Comparison of ENCODE assay signal across 23 cellular contexts in genomic region chr17:68327823-68328557, GRCh38. TPM values are rescaled to one million over a fixed set of nuclear protein-coding genes. Genes with fewer than 3 reads are reported as not detected.
DNase-seq lines count a peak whose midpoint lies in the region; TF ChIP-seq lines count a peak whose summit lies in the region.
"Had no signal": no experiment of that assay in that cellular context is flagged by ENCODE, and none has a peak within 500 bp of the region (broad histone marks: within the 10 kb centered on the region; RNA-seq: fewer than 3 reads in every experiment).

No MANE protein-coding gene starts in this region.

- intact Hi-C loops in Caco-2 (cut with micrococcal nuclease; ENCODE audit: unreplicated experiment) = loop anchor here (2.0 to 5.0 kb wide), 3 partner anchors 37 to 71 kb away; partner anchors contain the start of genes ARSG and SLC16A6

- H3K4me3 Mint-ChIP-seq in Caco-2 (ENCODE audit: unreplicated experiment) = peak overlapping the region; percentile 44
- H3K4me3 Mint-ChIP-seq: natural killer cell treated with Interleukin-12 subunit alpha and Interleukin-12 subunit beta and Interleukin-15 and Interleukin-18, amount 100 ng/mL, for 72 hours had no signal

- POLR2A ChIA-PET in Caco-2 (lab: Charles Lee) (no interaction called here), HEK293T (lab: Yijun Ruan, JAX) (no interaction called here)

- H3K36me3 Mint-ChIP-seq in Caco-2 (ENCODE audit: insufficient read depth, unreplicated experiment) = peaks cover 38% of the 10 kb centered on the region

- in situ Hi-C loops in SK-MEL-5 (cut with HindIII; ENCODE audit: low pct_unique_long_range_greater_than_20kb, low sequenced_read_pairs) = no loop called here

- TF ChIP-seq CTCF in Caco-2 (IDR thresholded peaks at IDR 0.05; ENCODE audit: insufficient read depth in 1 of 2, low read depth in 1 of 2, low read length in 1 of 2, severe bottlenecking in 1 of 2, unreplicated experiment in 1 of 2) (no peak), GM12873 (IDR thresholded peaks at IDR 0.05; ENCODE audit: insufficient read depth, low read depth, low read length, missing control alignments) (peak; percentile 39), fibroblast of the aortic adventitia (IDR thresholded peaks at IDR 0.05; ENCODE audit: insufficient read depth, low read length) (peak; percentile 2)

- H3K4me3 ChIP-seq in Caco-2 (ENCODE audit: low read depth, low read length) (no peak overlapping the region), fibroblast of the aortic adventitia (ENCODE audit: low read depth, low read length) (no peak overlapping the region)
- H3K4me3 ChIP-seq: cardiac muscle cell, GM23248, sigmoid colon, suprapubic skin, uterus had no signal

- peaks cover 39% of the 10 kb centered on the region for H3K9me3 ChIP-seq in Caco-2

- H3K27me3 ChIP-seq in Caco-2 (replicated peaks; ENCODE audit: control insufficient read depth, insufficient read depth, low read length) = no peaks in the 10 kb centered on the region
- H3K27me3 ChIP-seq: cardiac muscle cell, sigmoid colon, suprapubic skin, uterus had no signal

- peak overlapping the region; percentile 79 for H3K27ac Mint-ChIP-seq in Caco-2 (ENCODE audit: unreplicated experiment)
- H3K27ac Mint-ChIP-seq: natural killer cell treated with Interleukin-12 subunit alpha and Interleukin-12 subunit beta and Interleukin-15 and Interleukin-18, amount 100 ng/mL, for 72 hours had no signal

- peaks cover 37% of the 10 kb centered on the region for H3K4me1 Mint-ChIP-seq in Caco-2 (ENCODE audit: low read depth, unreplicated experiment)

- peaks cover 10% of the 10 kb centered on the region for H3K27me3 Mint-ChIP-seq in Caco-2 (ENCODE audit: insufficient read depth, unreplicated experiment)
- H3K27me3 Mint-ChIP-seq: natural killer cell treated with Interleukin-12 subunit alpha and Interleukin-12 subunit beta and Interleukin-15 and Interleukin-18, amount 100 ng/mL, for 72 hours had no signal

- H3K9me3 Mint-ChIP-seq in Caco-2 (ENCODE audit: unreplicated experiment) = peaks cover 49% of the 10 kb centered on the region

- no peaks in the 10 kb centered on the region for H3K36me3 ChIP-seq in Caco-2 (ENCODE audit: control insufficient read depth, insufficient read depth, low read length)
- H3K36me3 ChIP-seq: cardiac muscle cell, sigmoid colon, suprapubic skin, uterus had no signal

- CTCF ChIA-PET in Caco-2 (lab: Charles Lee) (interaction anchor here (1.2 kb wide), 1 partner anchor 71 kb away, joined by 9 read pairs; no protein-coding TSS in a partner anchor), HEK293T (lab: Yijun Ruan, JAX) (interaction anchor here (0.8 kb wide), 1 partner anchor 48 kb away, joined by 3 read pairs; no protein-coding TSS in a partner anchor)

- no TSS peak for BruUV-seq in Caco-2 (replicated peaks; lab: Mats Ljungman, UMichigan)

- DNase-seq in Caco-2 (no peak), SK-MEL-5 (ENCODE audit: low read depth, low spot score) (peak; percentile 30), fibroblast of the aortic adventitia (ENCODE audit: low read depth) (no peak), globus pallidus (ENCODE audit: low spot score) (no peak), medulla oblongata (ENCODE audit: extremely low spot score) (no peak), HEK293T (ENCODE audit: extremely low spot score) (no peak)
- DNase-seq in activated CD4-positive, CD25-positive, alpha-beta regulatory T cell (lab: John Stamatoyannopoulos, UW) = no peak
- DNase-seq: activated naive CD4-positive, alpha-beta T cell treated with Interleukin-2 at 50 U/mL for 16 hours; activated T-cell treated with anti-CD3 and anti-CD28 coated beads, Interleukin-2, amount 50 U/mL, for 1 hour; amygdala; foreskin fibroblast; GF-D8; GM23248; midbrain; NCI-H1436 treated with DMSO at 0.1 percent for 48 hours; NCI-H526; sigmoid colon; T1000; uterus had no signal

- peaks cover 45% of the 10 kb centered on the region for H3K4me1 ChIP-seq in Caco-2
- H3K4me1 ChIP-seq: sigmoid colon, uterus had no signal

TF ChIP-seq in HEK293T, 16 proteins besides CTCF, POLR2A, EP300 and RAD21:
- no peak for TF ChIP-seq L3MBTL2 (conservative IDR thresholded peaks at IDR 0.05)
- TF ChIP-seq SP1 (IDR thresholded peaks at IDR 0.05) = no peak
- no peak for TF ChIP-seq ELF4 (IDR thresholded peaks at IDR 0.05)
- no peak for TF ChIP-seq TARDBP (IDR thresholded peaks at IDR 0.05)
- TF ChIP-seq, protein P1, sequence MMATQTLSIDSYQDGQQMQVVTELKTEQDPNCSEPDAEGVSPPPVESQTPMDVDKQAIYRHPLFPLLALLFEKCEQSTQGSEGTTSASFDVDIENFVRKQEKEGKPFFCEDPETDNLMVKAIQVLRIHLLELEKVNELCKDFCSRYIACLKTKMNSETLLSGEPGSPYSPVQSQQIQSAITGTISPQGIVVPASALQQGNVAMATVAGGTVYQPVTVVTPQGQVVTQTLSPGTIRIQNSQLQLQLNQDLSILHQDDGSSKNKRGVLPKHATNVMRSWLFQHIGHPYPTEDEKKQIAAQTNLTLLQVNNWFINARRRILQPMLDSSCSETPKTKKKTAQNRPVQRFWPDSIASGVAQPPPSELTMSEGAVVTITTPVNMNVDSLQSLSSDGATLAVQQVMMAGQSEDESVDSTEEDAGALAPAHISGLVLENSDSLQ (IDR thresholded peaks at IDR 0.05) = no peak
- TF ChIP-seq ZNF384 (IDR thresholded peaks at IDR 0.05) = no peak
- TF ChIP-seq CTBP1 (IDR thresholded peaks at IDR 0.05; ENCODE audit: borderline replicate concordance) = no peak
- TF ChIP-seq BHLHE40 (IDR thresholded peaks at IDR 0.05; ENCODE audit: borderline replicate concordance) = no peak
- no peak for TF ChIP-seq FOXA1 (IDR thresholded peaks at IDR 0.05)
- no peak for TF ChIP-seq FOXK2 (IDR thresholded peaks at IDR 0.05)
- no peak for TF ChIP-seq NFRKB (IDR thresholded peaks at IDR 0.05)
- TF ChIP-seq SUZ12 (IDR thresholded peaks at IDR 0.05) = no peak
- no peak for TF ChIP-seq ARNT (IDR thresholded peaks at IDR 0.05)
- no peak for TF ChIP-seq FOXM1 (IDR thresholded peaks at IDR 0.05; ENCODE audit: borderline replicate concordance)

RNA-seq across cellular contexts. Expression of gene ARSG, which starts 36.7 kb away (rescaled TPM):
- total RNA-seq in Caco-2 (2022) = 5.8 and 6.1 TPM in 2 replicates
- total RNA-seq in SK-MEL-5 (2014; rRNA removed; shearing (Covaris generic)) = 31.7 and 32.9 TPM in 2 replicates
- 26.5 and 42.3 TPM in 2 replicates for polyA plus RNA-seq in SK-MEL-5 (2015; cell fraction: cytosol; rRNA removed)
- 48.1 and 65.6 TPM in 2 replicates for polyA plus RNA-seq in SK-MEL-5 (2015; cell fraction: nucleus; rRNA removed)
- total RNA-seq in fibroblast of the aortic adventitia (ENCODE audit: low replicate concordance) = 0.25 and 2.7 TPM in 2 replicates

RNA-seq across cellular contexts. Expression of gene SLC16A6, which starts 37.1 kb away (rescaled TPM):
- total RNA-seq in Caco-2 (2022) (0.95 and 1.0 TPM in 2 replicates), fibroblast of the aortic adventitia (ENCODE audit: low replicate concordance) (0.09 TPM in 1 of 2 replicates, not detected in the other)
- total RNA-seq in SK-MEL-5 (2014; rRNA removed; shearing (Covaris generic)) = 707 and 748 TPM in 2 replicates
- 399 and 508 TPM in 2 replicates for polyA plus RNA-seq in SK-MEL-5 (2015; cell fraction: cytosol; rRNA removed)
- 214 and 238 TPM in 2 replicates for polyA plus RNA-seq in SK-MEL-5 (2015; cell fraction: nucleus; rRNA removed)
- polyA plus RNA-seq: cardiac muscle cell had no signal

Comparison
In these comparisons a context has a peak if more than half of its experiments do, and no peak if none do; other contexts are left out.
1. CTCF ChIP-seq: peak in GM12873 (single experiment) and fibroblast of the aortic adventitia (single experiment); none in Caco-2 (0 of 2).
2. RNA of gene SLC16A6, which starts 37.1 kb away (total RNA-seq): 707 to 748 TPM in SK-MEL-5; 0.95 to 1.0 TPM in Caco-2 and 0.09 TPM in fibroblast of the aortic adventitia; every median in the first group is over 100 times any median in the second.